In the genomic region with DNA sequence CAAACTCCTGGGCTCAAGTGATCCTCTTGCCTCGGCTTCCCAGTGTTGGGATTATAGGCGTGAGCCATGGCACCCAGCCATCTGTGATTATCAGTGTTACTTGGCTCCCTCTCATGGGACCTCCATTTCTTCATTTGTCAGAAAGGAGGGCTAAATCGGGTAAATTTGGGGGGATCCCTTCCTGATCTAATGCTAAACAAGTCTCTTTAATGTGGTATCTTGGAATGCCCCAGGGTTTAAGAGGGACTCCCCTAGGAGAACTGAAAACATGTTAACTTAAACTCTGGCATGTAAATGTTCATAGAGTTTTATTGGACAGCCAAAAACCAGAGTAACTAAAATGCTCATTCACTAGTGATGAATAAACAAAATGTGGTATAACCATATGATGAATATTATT, we compare ENCODE assay signal across 17 cellular contexts. TPM values are rescaled to one million over a fixed set of nuclear protein-coding genes. Genes with fewer than 3 reads are reported as not detected.
DNase-seq lines count a peak whose midpoint lies in the region; ATAC-seq, FAIRE-seq and TF ChIP-seq lines count a peak whose summit lies in the region.
"Had no signal": no experiment of that assay in that cellular context is flagged by ENCODE, and none has a peak within 500 bp of the region (broad histone marks: within the 10 kb centered on the region; RNA-seq: fewer than 3 reads in every experiment).

No MANE protein-coding gene starts in this region.

- no peak for FAIRE-seq in GM12891 (lab: Jason Lieb, UNC)
- FAIRE-seq: D721Med, GM18507, H54 had no signal

- no peak overlapping the region for H3K27ac ChIP-seq in CD8-positive, alpha-beta T cell (ENCODE audit: low read depth, low read length)

- H3K4me1 ChIP-seq in CD8-positive, alpha-beta T cell (ENCODE audit: insufficient read depth, low read length) = no peaks in the 10 kb centered on the region
- H3K4me1 ChIP-seq: HAP-1 had no signal

- TF ChIP-seq POLR2A in GM12891 (IDR thresholded peaks at IDR 0.05; ENCODE audit: low read depth, low read length) = no peak

- CTCF ChIA-PET in CD8-positive, alpha-beta T cell (lab: Charles Lee) = interaction anchor here (1.2 to 1.5 kb wide), 2 partner anchors 8 to 113 kb away, joined by 3 to 5 read pairs; no protein-coding TSS in a partner anchor

- POLR2A ChIA-PET in CD8-positive, alpha-beta T cell (lab: Charles Lee) = no interaction called here

- H3K27me3 Mint-ChIP-seq in activated T-helper 17 cell treated with anti-CD3 and anti-CD28 coated beads, Interleukin-2, amount 50 U/mL, for 72 hours = no peaks in the 10 kb centered on the region
- H3K27me3 Mint-ChIP-seq in CD8-positive, alpha-beta T cell (ENCODE audit: low read depth) = no peaks in the 10 kb centered on the region
- H3K27me3 Mint-ChIP-seq: CD4-positive, alpha-beta memory T cell had no signal

- peaks cover 40% of the 10 kb centered on the region for H3K36me3 ChIP-seq in CD8-positive, alpha-beta T cell (ENCODE audit: insufficient read depth, low read length)

- ATAC-seq in activated T-helper 17 cell treated with anti-CD3 and anti-CD28 coated beads, Interleukin-2, amount 50 U/mL, for 72 hours (replicated peaks) = no peak
- ATAC-seq in HG02973 (IDR thresholded peaks at IDR 0.05; ENCODE audit: unreplicated experiment) = no peak
- ATAC-seq in CD8-positive, alpha-beta T cell = no peak
- no peak for ATAC-seq in GM18867 (IDR thresholded peaks at IDR 0.05; ENCODE audit: unreplicated experiment)

- no peaks in the 10 kb centered on the region for H3K4me1 Mint-ChIP-seq in activated T-helper 17 cell treated with anti-CD3 and anti-CD28 coated beads, Interleukin-2, amount 50 U/mL, for 72 hours
- peaks cover 2% of the 10 kb centered on the region for H3K4me1 Mint-ChIP-seq in CD8-positive, alpha-beta T cell (ENCODE audit: low read depth)

- intact Hi-C loops in CD8-positive, alpha-beta T cell (cut with DNase I, micrococcal nuclease) = no loop called here

- H3K36me3 Mint-ChIP-seq in activated T-helper 17 cell treated with anti-CD3 and anti-CD28 coated beads, Interleukin-2, amount 50 U/mL, for 72 hours (ENCODE audit: low read depth) = peaks cover 92% of the 10 kb centered on the region
- peaks cover 76% of the 10 kb centered on the region for H3K36me3 Mint-ChIP-seq in CD8-positive, alpha-beta T cell

- H3K27ac Mint-ChIP-seq in activated T-helper 17 cell treated with anti-CD3 and anti-CD28 coated beads, Interleukin-2, amount 50 U/mL, for 72 hours = peak overlapping the region; percentile 14
- H3K27ac Mint-ChIP-seq in CD8-positive, alpha-beta T cell = no peak overlapping the region
- H3K27ac Mint-ChIP-seq: HFFc6 had no signal

- no peak overlapping the region for H3K4me3 Mint-ChIP-seq in activated T-helper 17 cell treated with anti-CD3 and anti-CD28 coated beads, Interleukin-2, amount 50 U/mL, for 72 hours
- no peak overlapping the region for H3K4me3 Mint-ChIP-seq in CD8-positive, alpha-beta T cell
- H3K4me3 Mint-ChIP-seq: CD4-positive, alpha-beta memory T cell; HFFc6 had no signal

- no peaks in the 10 kb centered on the region for H3K9me3 Mint-ChIP-seq in activated T-helper 17 cell treated with anti-CD3 and anti-CD28 coated beads, Interleukin-2, amount 50 U/mL, for 72 hours
- no peaks in the 10 kb centered on the region for H3K9me3 Mint-ChIP-seq in CD8-positive, alpha-beta T cell
- H3K9me3 Mint-ChIP-seq: CD4-positive, alpha-beta memory T cell; HFFc6 had no signal

- DNase-seq in GM12865 (ENCODE audit: low read depth) = peak; percentile 22
- no peak for DNase-seq in GM12891 (ENCODE audit: insufficient read length, low spot score)
- DNase-seq in CD8-positive, alpha-beta T cell = no peak
- DNase-seq: C1 segment of cervical spinal cord; CD4-positive, alpha-beta memory T cell; DMS 273 treated with DMSO at 0.1 percent for 48 hours; DMS79 treated with DMSO at 0.1 percent for 48 hours; GF-D8; GOT3; HFFc6 had no signal

- no peaks in the 10 kb centered on the region for H3K9me3 ChIP-seq in CD8-positive, alpha-beta T cell (ENCODE audit: low read length)
- H3K9me3 ChIP-seq: HAP-1 had no signal

- no peak overlapping the region for H3K4me3 ChIP-seq in GM12865 (ENCODE audit: low read depth, low read length)
- no peak overlapping the region for H3K4me3 ChIP-seq in CD8-positive, alpha-beta T cell (ENCODE audit: low read depth, low read length)
- H3K4me3 ChIP-seq: HAP-1 had no signal

- TF ChIP-seq CTCF in GM12865 (IDR thresholded peaks at IDR 0.05; ENCODE audit: insufficient read depth, low read depth, low read length, missing control alignments) = no peak
- no peak for TF ChIP-seq CTCF in CD8-positive, alpha-beta T cell (IDR thresholded peaks at IDR 0.05)

- no peaks in the 10 kb centered on the region for H3K27me3 ChIP-seq in CD8-positive, alpha-beta T cell (ENCODE audit: insufficient read depth, low read length)

TF ChIP-seq in GM12891, 5 proteins besides CTCF, POLR2A, EP300 and RAD21:
- TF ChIP-seq POU2F2 (IDR thresholded peaks at IDR 0.05; ENCODE audit: low read depth, low read length) (no peak), TAF1 (IDR thresholded peaks at IDR 0.05; ENCODE audit: low read depth, low read length) (no peak), POLR2AphosphoS5 (IDR thresholded peaks at IDR 0.05; ENCODE audit: low read depth, low read length) (no peak), SPI1 (IDR thresholded peaks at IDR 0.05; ENCODE audit: low read depth, low read length) (peak; percentile 48)
TF ChIP-seq in GM12891: peak in this region for 1.

RNA-seq across cellular contexts. Expression of a gene that starts 10.4 kb away (rescaled TPM):
- polyA plus RNA-seq in GM12891 (2012; ENCODE audit: low read depth, missing spikeins) = 16.2 TPM
- total RNA-seq in activated T-helper 17 cell treated with anti-CD3 and anti-CD28 coated beads, Interleukin-2, amount 50 U/mL, for 72 hours = 10 to 100 TPM; 23.1 to 25.3 TPM
- 1 to 10 TPM; 7.2 to 8.8 TPM for total RNA-seq in CD8-positive, alpha-beta T cell

RNA-seq across cellular contexts. Expression of a gene that starts 10.7 kb away (rescaled TPM):
- polyA plus RNA-seq in GM12891 (2012; ENCODE audit: low read depth, missing spikeins) = 18.7 TPM
- total RNA-seq in activated T-helper 17 cell treated with anti-CD3 and anti-CD28 coated beads, Interleukin-2, amount 50 U/mL, for 72 hours = 10 to 100 TPM; 42.1 to 58.2 TPM
- 10 to 100 TPM; 49.0 to 51.1 TPM for total RNA-seq in CD8-positive, alpha-beta T cell

RNA-seq across cellular contexts. Expression of a gene that starts 36.5 kb away (rescaled TPM):
- polyA plus RNA-seq in GM12891 (2012; ENCODE audit: low read depth, missing spikeins) = 65.5 TPM
- 100 to 1,000 TPM in 1 of 2 donors, 10 to 100 TPM in 1; 87.2 to 138 TPM for total RNA-seq in activated T-helper 17 cell treated with anti-CD3 and anti-CD28 coated beads, Interleukin-2, amount 50 U/mL, for 72 hours
- total RNA-seq in CD8-positive, alpha-beta T cell = 100 to 1,000 TPM; 220 to 239 TPM

RNA-seq across cellular contexts. Expression of a gene that starts 49.3 kb away (rescaled TPM):
- polyA plus RNA-seq in GM12891 (2012; ENCODE audit: low read depth, missing spikeins) = 180 TPM
- total RNA-seq in activated T-helper 17 cell treated with anti-CD3 and anti-CD28 coated beads, Interleukin-2, amount 50 U/mL, for 72 hours = 100 to 1,000 TPM in 1 of 2 donors, 10 to 100 TPM in 1; 76.9 to 152 TPM
- 10 to 100 TPM; 32.3 to 36.0 TPM for total RNA-seq in CD8-positive, alpha-beta T cell
